In the genomic region with DNA sequence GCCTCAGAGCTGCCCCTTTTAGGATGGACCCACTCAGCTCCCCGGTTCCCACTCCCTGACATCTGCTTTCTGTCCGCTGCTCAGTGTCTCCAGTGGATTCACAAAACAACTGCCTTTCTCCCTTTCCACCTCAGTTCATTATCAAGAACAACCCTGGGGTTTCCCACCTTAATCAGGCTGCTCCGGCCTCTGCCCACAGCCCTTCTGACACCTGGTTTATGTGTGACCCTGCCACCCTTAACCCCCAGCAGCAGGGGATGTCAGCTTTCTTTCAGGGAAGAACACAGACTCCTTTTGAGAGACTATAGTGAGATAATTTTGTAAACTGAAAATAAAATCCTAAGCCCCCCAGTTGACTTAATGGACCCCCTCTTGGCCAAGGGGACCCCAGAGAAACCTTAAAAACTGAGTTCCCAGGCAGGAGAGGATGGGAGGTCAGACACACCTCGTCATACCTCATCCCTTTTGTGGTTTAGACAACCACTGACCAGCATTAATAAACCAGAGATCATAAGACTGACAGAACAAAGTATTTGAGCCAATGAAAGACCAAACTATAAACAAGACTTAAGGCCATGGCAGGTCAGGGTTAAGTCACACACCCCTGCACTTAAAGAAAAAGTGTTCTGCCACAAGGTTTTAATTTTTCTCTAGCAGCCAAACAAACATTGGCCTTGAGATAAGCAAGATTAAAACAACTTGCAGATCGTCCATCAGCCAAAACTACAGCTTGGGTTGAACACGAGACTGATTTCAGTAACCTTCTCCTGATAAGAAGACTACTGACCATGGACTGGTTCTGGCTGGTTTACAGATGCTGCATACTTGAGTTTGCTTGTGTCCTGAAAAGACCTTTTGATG, we compare ENCODE assay signal across 1 cellular context.
TF ChIP-seq lines count a peak whose summit lies in the region.

No MANE protein-coding gene starts in this region.

TF ChIP-seq in K562, 482 proteins besides CTCF, POLR2A, EP300 and RAD21 (continued from another document and continues in another):
- TF ChIP-seq, protein P1, sequence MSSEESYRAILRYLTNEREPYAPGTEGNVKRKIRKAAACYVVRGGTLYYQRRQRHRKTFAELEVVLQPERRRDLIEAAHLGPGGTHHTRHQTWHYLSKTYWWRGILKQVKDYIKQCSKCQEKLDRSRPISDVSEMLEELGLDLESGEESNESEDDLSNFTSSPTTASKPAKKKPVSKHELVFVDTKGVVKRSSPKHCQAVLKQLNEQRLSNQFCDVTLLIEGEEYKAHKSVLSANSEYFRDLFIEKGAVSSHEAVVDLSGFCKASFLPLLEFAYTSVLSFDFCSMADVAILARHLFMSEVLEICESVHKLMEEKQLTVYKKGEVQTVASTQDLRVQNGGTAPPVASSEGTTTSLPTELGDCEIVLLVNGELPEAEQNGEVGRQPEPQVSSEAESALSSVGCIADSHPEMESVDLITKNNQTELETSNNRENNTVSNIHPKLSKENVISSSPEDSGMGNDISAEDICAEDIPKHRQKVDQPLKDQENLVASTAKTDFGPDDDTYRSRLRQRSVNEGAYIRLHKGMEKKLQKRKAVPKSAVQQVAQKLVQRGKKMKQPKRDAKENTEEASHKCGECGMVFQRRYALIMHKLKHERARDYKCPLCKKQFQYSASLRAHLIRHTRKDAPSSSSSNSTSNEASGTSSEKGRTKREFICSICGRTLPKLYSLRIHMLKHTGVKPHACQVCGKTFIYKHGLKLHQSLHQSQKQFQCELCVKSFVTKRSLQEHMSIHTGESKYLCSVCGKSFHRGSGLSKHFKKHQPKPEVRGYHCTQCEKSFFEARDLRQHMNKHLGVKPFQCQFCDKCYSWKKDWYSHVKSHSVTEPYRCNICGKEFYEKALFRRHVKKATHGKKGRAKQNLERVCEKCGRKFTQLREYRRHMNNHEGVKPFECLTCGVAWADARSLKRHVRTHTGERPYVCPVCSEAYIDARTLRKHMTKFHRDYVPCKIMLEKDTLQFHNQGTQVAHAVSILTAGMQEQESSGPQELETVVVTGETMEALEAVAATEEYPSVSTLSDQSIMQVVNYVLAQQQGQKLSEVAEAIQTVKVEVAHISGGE (CRISPR knock-in tag; IDR thresholded peaks at IDR 0.05): 0 out of 6 replicates have a peak, but pooled peaks of 1 of the 3 experiments have one; percentile 21
- TF ChIP-seq ZNF778 (CRISPR knock-in tag; IDR thresholded peaks at IDR 0.05) (no peak), PRPF4 (IDR thresholded peaks at IDR 0.05; ENCODE audit: insufficient read depth, low read depth, low read length, poor library complexity, severe bottlenecking) (no peak), CTBP1 (IDR thresholded peaks at IDR 0.05; ENCODE audit: borderline replicate concordance) (peak; percentile 21; the same call in 1 of the 2 replicates), CXXC5 (CRISPR knock-in tag; IDR thresholded peaks at IDR 0.05) (peak; percentile 53; the same call in 1 of the 2 replicates), ARNT (IDR thresholded peaks at IDR 0.05) (0 out of 4 replicates have a peak, but pooled peaks of 1 of the 2 experiments have one; percentile 36), ZFX (CRISPR knock-in tag; IDR thresholded peaks at IDR 0.05) (peak; percentile 33; the same call in 1 of the 2 replicates), CHCHD3 (CRISPR knock-in tag; IDR thresholded peaks at IDR 0.05) (no peak), PTRF (tag; IDR thresholded peaks at IDR 0.05) (0 out of 2 replicates have a peak, but pooled peaks have one; percentile 34), ARID1B (IDR thresholded peaks at IDR 0.05) (0 out of 2 replicates have a peak, but pooled peaks have one; percentile 30), KAT2B (IDR thresholded peaks at IDR 0.05; ENCODE audit: low read depth, low read length) (no peak), CEBPB (tag; IDR thresholded peaks at IDR 0.05) (no peak), ETS2 (tag; IDR thresholded peaks at IDR 0.05; ENCODE audit: borderline replicate concordance, poor library complexity, severe bottlenecking) (no peak), SRSF1 (IDR thresholded peaks at IDR 0.05; ENCODE audit: low read depth, low read length) (no peak), PTBP1 (IDR thresholded peaks at IDR 0.05; ENCODE audit: low read depth, low read length) (no peak), SMARCA4 (IDR thresholded peaks at IDR 0.05) (peak; percentile 50; the same call in 1 of the 2 replicates), GATAD2B (IDR thresholded peaks at IDR 0.05; ENCODE audit: borderline replicate concordance) (no peak)
- TF ChIP-seq, protein P2, sequence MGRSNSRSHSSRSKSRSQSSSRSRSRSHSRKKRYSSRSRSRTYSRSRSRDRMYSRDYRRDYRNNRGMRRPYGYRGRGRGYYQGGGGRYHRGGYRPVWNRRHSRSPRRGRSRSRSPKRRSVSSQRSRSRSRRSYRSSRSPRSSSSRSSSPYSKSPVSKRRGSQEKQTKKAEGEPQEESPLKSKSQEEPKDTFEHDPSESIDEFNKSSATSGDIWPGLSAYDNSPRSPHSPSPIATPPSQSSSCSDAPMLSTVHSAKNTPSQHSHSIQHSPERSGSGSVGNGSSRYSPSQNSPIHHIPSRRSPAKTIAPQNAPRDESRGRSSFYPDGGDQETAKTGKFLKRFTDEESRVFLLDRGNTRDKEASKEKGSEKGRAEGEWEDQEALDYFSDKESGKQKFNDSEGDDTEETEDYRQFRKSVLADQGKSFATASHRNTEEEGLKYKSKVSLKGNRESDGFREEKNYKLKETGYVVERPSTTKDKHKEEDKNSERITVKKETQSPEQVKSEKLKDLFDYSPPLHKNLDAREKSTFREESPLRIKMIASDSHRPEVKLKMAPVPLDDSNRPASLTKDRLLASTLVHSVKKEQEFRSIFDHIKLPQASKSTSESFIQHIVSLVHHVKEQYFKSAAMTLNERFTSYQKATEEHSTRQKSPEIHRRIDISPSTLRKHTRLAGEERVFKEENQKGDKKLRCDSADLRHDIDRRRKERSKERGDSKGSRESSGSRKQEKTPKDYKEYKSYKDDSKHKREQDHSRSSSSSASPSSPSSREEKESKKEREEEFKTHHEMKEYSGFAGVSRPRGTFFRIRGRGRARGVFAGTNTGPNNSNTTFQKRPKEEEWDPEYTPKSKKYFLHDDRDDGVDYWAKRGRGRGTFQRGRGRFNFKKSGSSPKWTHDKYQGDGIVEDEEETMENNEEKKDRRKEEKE (IDR thresholded peaks at IDR 0.05; ENCODE audit: borderline replicate concordance in 1 of 2, control insufficient read depth in 1 of 2, low read depth in 2 of 2, low read length in 1 of 2): no peak
- TF ChIP-seq, protein P3, sequence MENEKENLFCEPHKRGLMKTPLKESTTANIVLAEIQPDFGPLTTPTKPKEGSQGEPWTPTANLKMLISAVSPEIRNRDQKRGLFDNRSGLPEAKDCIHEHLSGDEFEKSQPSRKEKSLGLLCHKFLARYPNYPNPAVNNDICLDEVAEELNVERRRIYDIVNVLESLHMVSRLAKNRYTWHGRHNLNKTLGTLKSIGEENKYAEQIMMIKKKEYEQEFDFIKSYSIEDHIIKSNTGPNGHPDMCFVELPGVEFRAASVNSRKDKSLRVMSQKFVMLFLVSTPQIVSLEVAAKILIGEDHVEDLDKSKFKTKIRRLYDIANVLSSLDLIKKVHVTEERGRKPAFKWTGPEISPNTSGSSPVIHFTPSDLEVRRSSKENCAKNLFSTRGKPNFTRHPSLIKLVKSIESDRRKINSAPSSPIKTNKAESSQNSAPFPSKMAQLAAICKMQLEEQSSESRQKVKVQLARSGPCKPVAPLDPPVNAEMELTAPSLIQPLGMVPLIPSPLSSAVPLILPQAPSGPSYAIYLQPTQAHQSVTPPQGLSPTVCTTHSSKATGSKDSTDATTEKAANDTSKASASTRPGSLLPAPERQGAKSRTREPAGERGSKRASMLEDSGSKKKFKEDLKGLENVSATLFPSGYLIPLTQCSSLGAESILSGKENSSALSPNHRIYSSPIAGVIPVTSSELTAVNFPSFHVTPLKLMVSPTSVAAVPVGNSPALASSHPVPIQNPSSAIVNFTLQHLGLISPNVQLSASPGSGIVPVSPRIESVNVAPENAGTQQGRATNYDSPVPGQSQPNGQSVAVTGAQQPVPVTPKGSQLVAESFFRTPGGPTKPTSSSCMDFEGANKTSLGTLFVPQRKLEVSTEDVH (IDR thresholded peaks at IDR 0.05; ENCODE audit: low read depth, partially characterized antibody): peak; percentile 31
- TF ChIP-seq, protein P4, sequence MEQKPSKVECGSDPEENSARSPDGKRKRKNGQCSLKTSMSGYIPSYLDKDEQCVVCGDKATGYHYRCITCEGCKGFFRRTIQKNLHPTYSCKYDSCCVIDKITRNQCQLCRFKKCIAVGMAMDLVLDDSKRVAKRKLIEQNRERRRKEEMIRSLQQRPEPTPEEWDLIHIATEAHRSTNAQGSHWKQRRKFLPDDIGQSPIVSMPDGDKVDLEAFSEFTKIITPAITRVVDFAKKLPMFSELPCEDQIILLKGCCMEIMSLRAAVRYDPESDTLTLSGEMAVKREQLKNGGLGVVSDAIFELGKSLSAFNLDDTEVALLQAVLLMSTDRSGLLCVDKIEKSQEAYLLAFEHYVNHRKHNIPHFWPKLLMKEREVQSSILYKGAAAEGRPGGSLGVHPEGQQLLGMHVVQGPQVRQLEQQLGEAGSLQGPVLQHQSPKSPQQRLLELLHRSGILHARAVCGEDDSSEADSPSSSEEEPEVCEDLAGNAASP (IDR thresholded peaks at IDR 0.05): peak; percentile 66; the same call in 1 of the 2 replicates
- TF ChIP-seq, protein P5, sequence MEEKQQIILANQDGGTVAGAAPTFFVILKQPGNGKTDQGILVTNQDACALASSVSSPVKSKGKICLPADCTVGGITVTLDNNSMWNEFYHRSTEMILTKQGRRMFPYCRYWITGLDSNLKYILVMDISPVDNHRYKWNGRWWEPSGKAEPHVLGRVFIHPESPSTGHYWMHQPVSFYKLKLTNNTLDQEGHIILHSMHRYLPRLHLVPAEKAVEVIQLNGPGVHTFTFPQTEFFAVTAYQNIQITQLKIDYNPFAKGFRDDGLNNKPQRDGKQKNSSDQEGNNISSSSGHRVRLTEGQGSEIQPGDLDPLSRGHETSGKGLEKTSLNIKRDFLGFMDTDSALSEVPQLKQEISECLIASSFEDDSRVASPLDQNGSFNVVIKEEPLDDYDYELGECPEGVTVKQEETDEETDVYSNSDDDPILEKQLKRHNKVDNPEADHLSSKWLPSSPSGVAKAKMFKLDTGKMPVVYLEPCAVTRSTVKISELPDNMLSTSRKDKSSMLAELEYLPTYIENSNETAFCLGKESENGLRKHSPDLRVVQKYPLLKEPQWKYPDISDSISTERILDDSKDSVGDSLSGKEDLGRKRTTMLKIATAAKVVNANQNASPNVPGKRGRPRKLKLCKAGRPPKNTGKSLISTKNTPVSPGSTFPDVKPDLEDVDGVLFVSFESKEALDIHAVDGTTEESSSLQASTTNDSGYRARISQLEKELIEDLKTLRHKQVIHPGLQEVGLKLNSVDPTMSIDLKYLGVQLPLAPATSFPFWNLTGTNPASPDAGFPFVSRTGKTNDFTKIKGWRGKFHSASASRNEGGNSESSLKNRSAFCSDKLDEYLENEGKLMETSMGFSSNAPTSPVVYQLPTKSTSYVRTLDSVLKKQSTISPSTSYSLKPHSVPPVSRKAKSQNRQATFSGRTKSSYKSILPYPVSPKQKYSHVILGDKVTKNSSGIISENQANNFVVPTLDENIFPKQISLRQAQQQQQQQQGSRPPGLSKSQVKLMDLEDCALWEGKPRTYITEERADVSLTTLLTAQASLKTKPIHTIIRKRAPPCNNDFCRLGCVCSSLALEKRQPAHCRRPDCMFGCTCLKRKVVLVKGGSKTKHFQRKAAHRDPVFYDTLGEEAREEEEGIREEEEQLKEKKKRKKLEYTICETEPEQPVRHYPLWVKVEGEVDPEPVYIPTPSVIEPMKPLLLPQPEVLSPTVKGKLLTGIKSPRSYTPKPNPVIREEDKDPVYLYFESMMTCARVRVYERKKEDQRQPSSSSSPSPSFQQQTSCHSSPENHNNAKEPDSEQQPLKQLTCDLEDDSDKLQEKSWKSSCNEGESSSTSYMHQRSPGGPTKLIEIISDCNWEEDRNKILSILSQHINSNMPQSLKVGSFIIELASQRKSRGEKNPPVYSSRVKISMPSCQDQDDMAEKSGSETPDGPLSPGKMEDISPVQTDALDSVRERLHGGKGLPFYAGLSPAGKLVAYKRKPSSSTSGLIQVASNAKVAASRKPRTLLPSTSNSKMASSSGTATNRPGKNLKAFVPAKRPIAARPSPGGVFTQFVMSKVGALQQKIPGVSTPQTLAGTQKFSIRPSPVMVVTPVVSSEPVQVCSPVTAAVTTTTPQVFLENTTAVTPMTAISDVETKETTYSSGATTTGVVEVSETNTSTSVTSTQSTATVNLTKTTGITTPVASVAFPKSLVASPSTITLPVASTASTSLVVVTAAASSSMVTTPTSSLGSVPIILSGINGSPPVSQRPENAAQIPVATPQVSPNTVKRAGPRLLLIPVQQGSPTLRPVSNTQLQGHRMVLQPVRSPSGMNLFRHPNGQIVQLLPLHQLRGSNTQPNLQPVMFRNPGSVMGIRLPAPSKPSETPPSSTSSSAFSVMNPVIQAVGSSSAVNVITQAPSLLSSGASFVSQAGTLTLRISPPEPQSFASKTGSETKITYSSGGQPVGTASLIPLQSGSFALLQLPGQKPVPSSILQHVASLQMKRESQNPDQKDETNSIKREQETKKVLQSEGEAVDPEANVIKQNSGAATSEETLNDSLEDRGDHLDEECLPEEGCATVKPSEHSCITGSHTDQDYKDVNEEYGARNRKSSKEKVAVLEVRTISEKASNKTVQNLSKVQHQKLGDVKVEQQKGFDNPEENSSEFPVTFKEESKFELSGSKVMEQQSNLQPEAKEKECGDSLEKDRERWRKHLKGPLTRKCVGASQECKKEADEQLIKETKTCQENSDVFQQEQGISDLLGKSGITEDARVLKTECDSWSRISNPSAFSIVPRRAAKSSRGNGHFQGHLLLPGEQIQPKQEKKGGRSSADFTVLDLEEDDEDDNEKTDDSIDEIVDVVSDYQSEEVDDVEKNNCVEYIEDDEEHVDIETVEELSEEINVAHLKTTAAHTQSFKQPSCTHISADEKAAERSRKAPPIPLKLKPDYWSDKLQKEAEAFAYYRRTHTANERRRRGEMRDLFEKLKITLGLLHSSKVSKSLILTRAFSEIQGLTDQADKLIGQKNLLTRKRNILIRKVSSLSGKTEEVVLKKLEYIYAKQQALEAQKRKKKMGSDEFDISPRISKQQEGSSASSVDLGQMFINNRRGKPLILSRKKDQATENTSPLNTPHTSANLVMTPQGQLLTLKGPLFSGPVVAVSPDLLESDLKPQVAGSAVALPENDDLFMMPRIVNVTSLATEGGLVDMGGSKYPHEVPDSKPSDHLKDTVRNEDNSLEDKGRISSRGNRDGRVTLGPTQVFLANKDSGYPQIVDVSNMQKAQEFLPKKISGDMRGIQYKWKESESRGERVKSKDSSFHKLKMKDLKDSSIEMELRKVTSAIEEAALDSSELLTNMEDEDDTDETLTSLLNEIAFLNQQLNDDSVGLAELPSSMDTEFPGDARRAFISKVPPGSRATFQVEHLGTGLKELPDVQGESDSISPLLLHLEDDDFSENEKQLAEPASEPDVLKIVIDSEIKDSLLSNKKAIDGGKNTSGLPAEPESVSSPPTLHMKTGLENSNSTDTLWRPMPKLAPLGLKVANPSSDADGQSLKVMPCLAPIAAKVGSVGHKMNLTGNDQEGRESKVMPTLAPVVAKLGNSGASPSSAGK (IDR thresholded peaks at IDR 0.05): 0 out of 2 replicates have a peak, but pooled peaks have one; percentile 25
- TF ChIP-seq, protein P6, sequence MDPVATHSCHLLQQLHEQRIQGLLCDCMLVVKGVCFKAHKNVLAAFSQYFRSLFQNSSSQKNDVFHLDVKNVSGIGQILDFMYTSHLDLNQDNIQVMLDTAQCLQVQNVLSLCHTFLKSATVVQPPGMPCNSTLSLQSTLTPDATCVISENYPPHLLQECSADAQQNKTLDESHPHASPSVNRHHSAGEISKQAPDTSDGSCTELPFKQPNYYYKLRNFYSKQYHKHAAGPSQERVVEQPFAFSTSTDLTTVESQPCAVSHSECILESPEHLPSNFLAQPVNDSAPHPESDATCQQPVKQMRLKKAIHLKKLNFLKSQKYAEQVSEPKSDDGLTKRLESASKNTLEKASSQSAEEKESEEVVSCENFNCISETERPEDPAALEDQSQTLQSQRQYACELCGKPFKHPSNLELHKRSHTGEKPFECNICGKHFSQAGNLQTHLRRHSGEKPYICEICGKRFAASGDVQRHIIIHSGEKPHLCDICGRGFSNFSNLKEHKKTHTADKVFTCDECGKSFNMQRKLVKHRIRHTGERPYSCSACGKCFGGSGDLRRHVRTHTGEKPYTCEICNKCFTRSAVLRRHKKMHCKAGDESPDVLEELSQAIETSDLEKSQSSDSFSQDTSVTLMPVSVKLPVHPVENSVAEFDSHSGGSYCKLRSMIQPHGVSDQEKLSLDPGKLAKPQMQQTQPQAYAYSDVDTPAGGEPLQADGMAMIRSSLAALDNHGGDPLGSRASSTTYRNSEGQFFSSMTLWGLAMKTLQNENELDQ (CRISPR knock-in tag; IDR thresholded peaks at IDR 0.05; ENCODE audit: borderline replicate concordance): no peak
